ENCODE assay signal across 11 cellular contexts in genomic region chr2:28665041-28665704, GRCh38.
DNase-seq lines count a peak whose midpoint lies in the region; ATAC-seq and TF ChIP-seq lines count a peak whose summit lies in the region.
"Had no signal": no experiment of that assay in that cellular context is flagged by ENCODE, and none has a peak within 500 bp of the region (broad histone marks: within the 10 kb centered on the region; RNA-seq: fewer than 3 reads in every experiment).

No MANE protein-coding gene starts in this region.

- ATAC-seq in T-helper 17 cell (no peak), Right ventricle myocardium superior (ENCODE audit: poor library complexity) (peak; percentile 77), HG02571 (IDR thresholded peaks at IDR 0.05; ENCODE audit: unreplicated experiment) (no peak)

- TF ChIP-seq POLR2A in sigmoid colon (IDR thresholded peaks at IDR 0.05), result no peak

- no peak overlapping the region for H3K4me3 ChIP-seq in sigmoid colon

- peak overlapping the region; percentile 83 to 94 (median 90) for H3K27ac ChIP-seq in sigmoid colon

- 43 to 56% methylated on average over 8 of the region's 8 CpGs for WGBS in sigmoid colon, 2 donors

- H3K27ac Mint-ChIP-seq in T-helper 17 cell, result peak overlapping the region; percentile 2

- H3K4me3 Mint-ChIP-seq in T-helper 17 cell, result no peak overlapping the region

- H3K27me3 Mint-ChIP-seq in T-helper 17 cell, result no peaks in the 10 kb centered on the region

- H3K4me1 ChIP-seq in sigmoid colon, result peaks cover 0 to 69% (median 66%) of the 10 kb centered on the region in 4 donors

- TF ChIP-seq EP300 in sigmoid colon (IDR thresholded peaks at IDR 0.05), result peak in 1 of 4 donors; percentile 30

- H3K36me3 ChIP-seq in sigmoid colon, result no peaks in the 10 kb centered on the region

- peaks cover 6% of the 10 kb centered on the region for H3K36me3 Mint-ChIP-seq in T-helper 17 cell (ENCODE audit: low read depth)

- intact Hi-C loops in Right ventricle myocardium superior (cut with DNase I), result no loop called here
- intact Hi-C loops in sigmoid colon (cut with DNase I), result loop anchor here (1.0 to 5.0 kb wide), 2 partner anchors 52 to 88 kb away; no protein-coding TSS in a partner anchor

- TF ChIP-seq CTCF in sigmoid colon (IDR thresholded peaks at IDR 0.05), result no peak

- no peaks in the 10 kb centered on the region for H3K27me3 ChIP-seq in sigmoid colon

- no peaks in the 10 kb centered on the region for H3K9me3 ChIP-seq in T-helper 17 cell (ENCODE audit: control insufficient read depth, low read length, poor library complexity, severe bottlenecking)
- no peaks in the 10 kb centered on the region for H3K9me3 ChIP-seq in sigmoid colon

- H3K4me1 Mint-ChIP-seq in T-helper 17 cell, result peaks cover 2% of the 10 kb centered on the region

- DNase-seq in EH (ENCODE audit: low read depth) (peak; percentile 78), T-helper 17 cell (no peak), Right ventricle myocardium superior (peak; percentile 86), sigmoid colon (peak; percentile 94), DMS53 (lab: John Stamatoyannopoulos, UW) (no peak), activated T-cell treated with anti-CD3 and anti-CD28 coated beads for 4 hours (no peak)
- no peak for DNase-seq in activated T-cell treated with anti-CD3 and anti-CD28 coated beads, Interleukin-2, amount 50 U/mL, for 1 hour
- DNase-seq: activated CD4-positive, alpha-beta T cell treated with anti-CD3 and anti-CD28 coated beads for 4 hours; H7; KG1 had no signal

Comparison
In these comparisons a context has a peak if more than half of its experiments do, and no peak if none do; other contexts are left out.
1. DNase-seq: peak in EH (single experiment), Right ventricle myocardium superior (single experiment) and sigmoid colon (single experiment); none in T-helper 17 cell (0 of 3), DMS53 (single experiment), activated T-cell treated with anti-CD3 and anti-CD28 coated beads for 4 hours (single experiment) and activated T-cell treated with anti-CD3 and anti-CD28 coated beads, Interleukin-2, amount 50 U/mL, for 1 hour (single experiment).